In genomic region chr5:154614595-154614994, GRCh38 we compare ENCODE assay signal across 7 cellular contexts.
"Had no signal": no experiment of that assay in that cellular context is flagged by ENCODE, and none has a peak within 500 bp of the region (broad histone marks: within the 10 kb centered on the region; RNA-seq: fewer than 3 reads in every experiment).

No MANE protein-coding gene starts in this region.

- H2AFZ ChIP-seq: GM23338 had no signal

- FAIRE-seq: H1, H54, HTR-8/SVneo had no signal

- H3K4me2 ChIP-seq: GM23338 had no signal

- ATAC-seq: GM23338 had no signal

- H3K9me3 Mint-ChIP-seq: GM23338, H9 had no signal

- H3K27ac Mint-ChIP-seq: GM23338, H9, IgD-negative memory B cell had no signal

- H3K36me3 Mint-ChIP-seq: IgD-negative memory B cell had no signal

- H3K4me3 ChIP-seq: GM23338 had no signal

- DNase-seq: H9, HCEC 1CT had no signal

- H3K4me3 Mint-ChIP-seq: GM23338, H9, IgD-negative memory B cell had no signal
